Comparison of ENCODE assay signal across 8 cellular contexts in the genomic region with DNA sequence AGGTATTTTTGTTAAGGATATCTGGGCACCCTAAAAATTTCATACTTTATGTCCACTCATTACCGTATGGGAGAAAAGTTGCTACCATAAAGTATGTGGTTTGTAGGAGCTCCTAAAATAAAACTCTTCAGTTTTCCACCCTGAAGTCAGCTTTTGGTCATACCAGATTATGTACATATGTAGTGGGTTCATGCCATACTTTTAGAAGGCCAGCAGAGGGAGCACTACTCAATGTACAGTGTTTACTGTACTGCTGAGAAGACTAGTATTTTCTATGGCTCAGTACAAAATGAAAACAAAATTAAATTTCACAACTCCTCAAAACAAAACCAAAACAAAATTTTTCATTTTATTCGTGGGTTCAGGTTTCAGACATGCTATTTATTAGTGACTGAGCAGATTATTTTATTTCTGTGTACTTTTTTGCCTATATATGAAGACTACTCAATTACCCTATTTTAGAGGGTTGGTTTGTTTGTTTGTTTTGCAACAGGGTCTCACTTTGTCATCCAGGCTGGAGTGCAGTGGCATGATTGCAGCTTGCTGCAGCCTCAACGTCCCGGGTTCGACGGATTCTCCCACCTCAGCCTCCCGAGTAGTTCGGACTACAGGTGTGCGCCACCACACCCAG. TPM values are rescaled to one million over a fixed set of nuclear protein-coding genes. Genes with fewer than 3 reads are reported as not detected.
DNase-seq lines count a peak whose midpoint lies in the region; ATAC-seq and TF ChIP-seq lines count a peak whose summit lies in the region.

No MANE protein-coding gene starts in this region.

- TF ChIP-seq CTCF in Calu3 (IDR thresholded peaks at IDR 0.05; ENCODE audit: unreplicated experiment) (peak; percentile 40), VCaP (conservative IDR thresholded peaks at IDR 0.05) (peak; percentile 88), testis (IDR thresholded peaks at IDR 0.05) (peak; percentile 69 to 82 (median 71))

- no TSS peak for BruUV-seq in Calu3 (replicated peaks; lab: Mats Ljungman, UMichigan)

- H3K9me3 Mint-ChIP-seq in Calu3 (ENCODE audit: low read depth, unreplicated experiment) (no peaks in the 10 kb centered on the region), memory B cell (no peaks in the 10 kb centered on the region)

- no peaks in the 10 kb centered on the region for H3K9me3 ChIP-seq in testis

- intact Hi-C loops in Calu3 (cut with micrococcal nuclease; ENCODE audit: unreplicated experiment) = loop anchor here (10.0 kb wide), 1 partner anchor 108 kb away; no protein-coding TSS in a partner anchor
- intact Hi-C loops in testis (cut with DNase I; ENCODE audit: low total_unique reads) = no loop called here

- peak; percentile 41 for DNase-seq in Calu3
- peak; percentile 87 for DNase-seq in NCI-H2196 (lab: John Stamatoyannopoulos, UW; ENCODE audit: unreplicated experiment)
- peak; percentile 65 to 79 for DNase-seq in dermis microvascular lymphatic vessel endothelial cell (ENCODE audit: low read depth in 2 of 2)
- peak; percentile 37 to 60 for DNase-seq in memory B cell (ENCODE audit: low spot score in 2 of 2)
- DNase-seq in testis = peak; percentile 67

- H3K27ac Mint-ChIP-seq in Calu3 (ENCODE audit: unreplicated experiment) (no peak overlapping the region), memory B cell (no peak overlapping the region)

- H3K4me3 ChIP-seq in testis = no peak overlapping the region

- H3K4me3 Mint-ChIP-seq in Calu3 (ENCODE audit: low read depth, unreplicated experiment) (no peak overlapping the region), memory B cell (no peak overlapping the region)

- H3K36me3 ChIP-seq in testis (ENCODE audit: low read depth, missing control alignments) = no peaks in the 10 kb centered on the region

- TF ChIP-seq POLR2A in testis (IDR thresholded peaks at IDR 0.05) = no peak

- WGBS in testis, 2 donors = 80 to 83% methylated on average over 9 of the region's 9 CpGs

- H3K27ac ChIP-seq in VCaP (no peak overlapping the region), testis (no peak overlapping the region)

- CTCF ChIA-PET in Calu3 (lab: Charles Lee) = interaction anchor here (0.9 to 1.4 kb wide), 3 partner anchors 127 to 733 kb away, joined by 3 to 6 read pairs (median 4); partner anchors contain the start of gene ZBTB11

- H3K36me3 Mint-ChIP-seq in Calu3 (ENCODE audit: insufficient read depth, unreplicated experiment) (no peaks in the 10 kb centered on the region), memory B cell (peaks cover 25% of the 10 kb centered on the region)

- ATAC-seq in GM19328 (IDR thresholded peaks at IDR 0.05; ENCODE audit: unreplicated experiment) = peak; percentile 94
- peak; percentile 98 for ATAC-seq in HG03175 (IDR thresholded peaks at IDR 0.05; ENCODE audit: unreplicated experiment)
- peak; percentile 100 for ATAC-seq in memory B cell (ENCODE audit: low read depth)

- no peaks in the 10 kb centered on the region for H3K4me1 ChIP-seq in testis

- H3K27me3 ChIP-seq in testis = no peaks in the 10 kb centered on the region

- H3K27me3 Mint-ChIP-seq in Calu3 (ENCODE audit: unreplicated experiment) = no peaks in the 10 kb centered on the region
- no peaks in the 10 kb centered on the region for H3K27me3 Mint-ChIP-seq in memory B cell

- H3K4me1 Mint-ChIP-seq in Calu3 (ENCODE audit: low read depth, unreplicated experiment) = no peaks in the 10 kb centered on the region
- peaks cover 7% of the 10 kb centered on the region for H3K4me1 Mint-ChIP-seq in memory B cell

RNA-seq across cellular contexts. Expression of gene NXPE3, which starts 24.3 kb away (rescaled TPM):
- total RNA-seq in Calu3 (2022) (3.0 and 3.1 TPM in 2 replicates), dermis microvascular lymphatic vessel endothelial cell (3.9 and 8.0 TPM in 2 replicates), testis (10 to 100 TPM; 11.7 to 17.0 TPM)
- 14.6 TPM for polyA plus RNA-seq in testis (ENCODE audit: insufficient read depth, low read depth, low replicate concordance)

RNA-seq across cellular contexts. Expression of gene NFKBIZ, which starts 46.0 kb away (rescaled TPM):
- total RNA-seq in Calu3 (2022) (217 and 227 TPM in 2 replicates), dermis microvascular lymphatic vessel endothelial cell (6.8 and 7.2 TPM in 2 replicates), testis (10 to 100 TPM in 1 of 2 donors, 1 to 10 TPM in 1; 6.9 to 14.7 TPM)
- 5.4 TPM for polyA plus RNA-seq in testis (ENCODE audit: insufficient read depth, low read depth, low replicate concordance)

Comparison
In these comparisons a context has a peak if more than half of its experiments do, and no peak if none do; other contexts are left out.
1. RNA of gene NFKBIZ, which starts 46.0 kb away (total RNA-seq): 217 to 227 TPM in Calu3; 6.9 to 14.7 TPM in testis and 6.8 to 7.2 TPM in dermis microvascular lymphatic vessel endothelial cell; every median in the first group is over 10 times any median in the second.
2. Peak in every context shown above with its lines, with median percentiles within 50 percentile points of each other: DNase-seq, CTCF ChIP-seq and ATAC-seq.